In the genomic region with DNA sequence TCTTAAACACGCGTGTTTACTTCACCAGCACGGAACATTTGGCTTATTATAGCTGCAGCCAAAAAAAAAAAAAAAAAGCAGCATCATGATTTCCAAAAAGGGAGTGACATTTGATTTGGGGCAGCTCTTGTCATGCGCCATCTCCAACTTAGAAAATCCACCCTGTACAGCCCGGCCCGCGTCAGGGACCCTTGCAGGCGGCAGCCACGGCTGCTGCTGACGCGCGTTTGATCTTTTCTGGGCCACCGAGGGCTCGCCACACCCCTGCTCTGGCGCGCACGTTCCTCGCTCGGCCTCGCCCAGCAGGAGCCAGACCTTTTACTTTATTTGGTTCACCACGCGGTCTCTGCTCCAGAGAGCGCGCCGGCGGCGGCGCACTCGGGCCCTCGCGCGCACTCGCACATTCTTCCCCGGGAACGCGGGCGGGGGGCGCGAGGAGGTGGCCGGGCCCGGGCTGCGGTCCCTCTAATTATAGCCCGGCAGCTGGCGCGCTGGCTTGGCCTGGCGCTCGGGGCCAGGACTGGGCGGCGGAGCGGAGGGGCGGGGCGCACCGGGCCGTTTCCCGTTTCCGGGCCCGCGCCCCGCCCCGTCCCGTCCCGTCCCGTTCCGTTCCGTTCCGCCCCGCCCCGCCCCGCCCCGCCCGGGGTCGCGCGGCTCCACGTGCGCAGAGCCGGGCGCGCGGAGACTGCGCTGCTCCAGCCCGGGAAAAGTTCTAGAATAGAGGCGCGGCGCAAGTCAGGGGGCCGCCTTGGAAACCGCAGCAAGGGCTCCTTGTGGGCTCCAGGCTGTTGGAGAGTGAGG, we compare ENCODE assay signal across 8 cellular contexts. TPM values are rescaled to one million over a fixed set of nuclear protein-coding genes. Genes with fewer than 3 reads are reported as not detected.
DNase-seq lines count a peak whose midpoint lies in the region; ATAC-seq and TF ChIP-seq lines count a peak whose summit lies in the region.

No MANE protein-coding gene starts in this region.

- H3K4me1 ChIP-seq in HUES64 (ENCODE audit: insufficient read depth, low read length) (peaks cover 52% of the 10 kb centered on the region), PC-9 (replicated peaks; ENCODE audit: insufficient read depth) (peaks cover 61% of the 10 kb centered on the region), esophagus (ENCODE audit: control insufficient read depth in 2 of 2, insufficient read depth in 2 of 2, low read length in 1 of 2) (no peaks in the 10 kb centered on the region), muscle layer of colon (ENCODE audit: insufficient read depth, low read length) (peaks cover 47% of the 10 kb centered on the region)

- WGBS in HUES64: 1% methylated on average over 87 of the region's 87 CpGs
- WGBS in esophagus, 2 donors: 0 to 1% methylated on average over 71 to 87 of the region's 87 CpGs

- POLR2A ChIA-PET in PC-9 (lab: Charles Lee; ENCODE audit: unreplicated experiment): interaction anchor here (0.6 to 1.2 kb wide), 7 partner anchors 12 to 471 kb away, joined by 3 to 16 read pairs (median 4); no protein-coding TSS in a partner anchor

- peak overlapping the region; percentile 97 for H3K4me2 ChIP-seq in PC-9

- H3K4me1 Mint-ChIP-seq in activated T-cell treated with anti-CD3 and anti-CD28 coated beads, Interleukin-2, amount 50 U/mL, for 24 hours (ENCODE audit: low read depth): peaks cover 62% of the 10 kb centered on the region

- H3K9ac ChIP-seq in HUES64 (ENCODE audit: low read depth, low read length) (peak overlapping the region; percentile 78), muscle layer of colon (ENCODE audit: low read length) (peak overlapping the region; percentile 62)

- H2AFZ ChIP-seq in PC-9: peak overlapping the region; percentile 60; the same call in 1 of the 2 replicates

- no peaks in the 10 kb centered on the region for H3K9me2 ChIP-seq in PC-9 (ENCODE audit: insufficient read depth)

- ATAC-seq in GM21526 (IDR thresholded peaks at IDR 0.05; ENCODE audit: low FRiP score, unreplicated experiment): peak; percentile 59
- ATAC-seq in stimulated activated naive CD8-positive, alpha-beta T cell treated with anti-CD3 and anti-CD28 coated beads, Interleukin-15, Interleukin-2, amounts not matched to agents 100 U/mL and 50 U/mL, for 24 hours: peak; percentile 84

- intact Hi-C loops in PC-9 (cut with micrococcal nuclease; ENCODE audit: unreplicated experiment): loop anchor here (1.0 to 10.0 kb wide), 4 partner anchors 101 to 485 kb away; no protein-coding TSS in a partner anchor

- H4K20me1 ChIP-seq in PC-9 (ENCODE audit: insufficient read depth): peaks cover under 1% of the 10 kb centered on the region; the same call in 1 of the 2 replicates

- no peaks in the 10 kb centered on the region for H3K9me3 Mint-ChIP-seq in activated T-cell treated with anti-CD3 and anti-CD28 coated beads, Interleukin-2, amount 50 U/mL, for 24 hours

- TSS peak; percentile 53 for BruUV-seq in PC-9 (replicated peaks; lab: Mats Ljungman, UMichigan)

- peak overlapping the region; percentile 88 for H3K27ac ChIP-seq in HUES64 (ENCODE audit: low read depth, low read length)
- H3K27ac ChIP-seq in PC-9: peak overlapping the region; percentile 99
- peak overlapping the region; percentile 98 to 100 for H3K27ac ChIP-seq in esophagus (ENCODE audit: low read depth in 2 of 2, low read length in 1 of 2)
- H3K27ac ChIP-seq in muscle layer of colon (ENCODE audit: low read depth, low read length): peak overlapping the region; percentile 90

- H3K9me3 ChIP-seq in HUES64 (ENCODE audit: insufficient read depth, low read depth, low read length) (no peaks in the 10 kb centered on the region), PC-9 (ENCODE audit: insufficient read depth, low read depth) (0 out of 2 replicates have a peak, but pooled peaks cover 3% of the 10 kb centered on the region), esophagus (ENCODE audit: control insufficient read depth in 2 of 2, insufficient read depth in 1 of 2, low read depth in 1 of 2, low read length in 1 of 2) (no peaks in the 10 kb centered on the region), muscle layer of colon (ENCODE audit: low read length) (no peaks in the 10 kb centered on the region)

- H3K36me3 ChIP-seq in HUES64 (ENCODE audit: insufficient read depth, low read length): peaks cover 19% of the 10 kb centered on the region; the same call in 1 of the 2 replicates
- H3K36me3 ChIP-seq in PC-9 (ENCODE audit: low read depth): peaks cover 27% of the 10 kb centered on the region
- no peaks in the 10 kb centered on the region for H3K36me3 ChIP-seq in esophagus (ENCODE audit: control insufficient read depth in 2 of 2, insufficient read depth in 2 of 2, low read length in 1 of 2)
- H3K36me3 ChIP-seq in muscle layer of colon (ENCODE audit: insufficient read depth, low read length): peaks cover 7% of the 10 kb centered on the region

- peak overlapping the region; percentile 85 for H3K4me3 Mint-ChIP-seq in activated T-cell treated with anti-CD3 and anti-CD28 coated beads, Interleukin-2, amount 50 U/mL, for 24 hours

- H3F3A ChIP-seq in PC-9 (ENCODE audit: insufficient read depth, low read depth): peaks cover 62% of the 10 kb centered on the region

- peak overlapping the region; percentile 99 for H3K27ac Mint-ChIP-seq in activated T-cell treated with anti-CD3 and anti-CD28 coated beads, Interleukin-2, amount 50 U/mL, for 24 hours

- H3K27me3 Mint-ChIP-seq in activated T-cell treated with anti-CD3 and anti-CD28 coated beads, Interleukin-2, amount 50 U/mL, for 24 hours: no peaks in the 10 kb centered on the region

- peaks cover 37% of the 10 kb centered on the region for H3K36me3 Mint-ChIP-seq in activated T-cell treated with anti-CD3 and anti-CD28 coated beads, Interleukin-2, amount 50 U/mL, for 24 hours (ENCODE audit: low read depth)

- CTCF ChIA-PET in PC-9 (lab: Charles Lee): interaction anchor here (1.0 kb wide), 1 partner anchor 100 kb away, joined by 3 read pairs; no protein-coding TSS in a partner anchor

- no peak; the same call in 1 of the 2 replicates for TF ChIP-seq CTCF in PC-9 (conservative IDR thresholded peaks at IDR 0.05)

- H3K27me3 ChIP-seq in HUES64 (ENCODE audit: insufficient read depth, low read length) (no peaks in the 10 kb centered on the region), PC-9 (ENCODE audit: insufficient read depth, low read depth) (no peaks in the 10 kb centered on the region), esophagus (ENCODE audit: control insufficient read depth in 1 of 2, insufficient read depth in 2 of 2, low read length in 2 of 2) (no peaks in the 10 kb centered on the region), muscle layer of colon (ENCODE audit: control insufficient read depth in 1 of 2, insufficient read depth in 2 of 2, low read length in 2 of 2) (no peaks in the 10 kb centered on the region)

- H3K4me3 ChIP-seq in HUES64 (ENCODE audit: low read length): peak overlapping the region; percentile 67
- peak overlapping the region; percentile 62 for H3K4me3 ChIP-seq in PC-9
- H3K4me3 ChIP-seq in esophagus (ENCODE audit: low read depth in 1 of 2, low read length in 2 of 2): peak overlapping the region; percentile 50 to 67
- peak overlapping the region; percentile 17 to 42 for H3K4me3 ChIP-seq in muscle layer of colon (ENCODE audit: low read depth in 1 of 2, low read length in 2 of 2)

- H3K79me2 ChIP-seq in PC-9 (ENCODE audit: low read depth): peaks cover 41% of the 10 kb centered on the region

- DNase-seq in DMS53 (lab: John Stamatoyannopoulos, UW) (peak; percentile 93), PC-9 (peak; percentile 69 to 89)
- peak; percentile 85 for DNase-seq in activated T-cell treated with anti-CD3 and anti-CD28 coated beads, Interleukin-2, amount 50 U/mL, for 24 hours
- peak; percentile 88 for DNase-seq in stimulated activated naive CD8-positive, alpha-beta T cell treated with anti-CD3 and anti-CD28 coated beads, Interleukin-15, Interleukin-2, amounts not matched to agents 100 U/mL and 50 U/mL, for 24 hours

RNA-seq across cellular contexts. Expression of gene IRF2BP2, which starts 10.2 kb away (rescaled TPM):
- polyA plus RNA-seq in HUES64 (2013, experiment 1 of 2): 35.5 TPM
- 43.3 TPM for polyA plus RNA-seq in HUES64 (2013, experiment 2 of 2)
- total RNA-seq in PC-9 (2021): 80.7 and 122 TPM in 2 replicates
- polyA plus RNA-seq in esophagus: 10 to 100 TPM; 48.8 to 68.5 TPM

Comparison
In these comparisons a context has a peak if more than half of its experiments do, and no peak if none do; other contexts are left out.
1. Peak in every context shown above with its lines: DNase-seq, ATAC-seq, H3K4me3 ChIP-seq and H3K27ac ChIP-seq.